Comparison of ENCODE assay signal across 10 cellular contexts in the genomic region with DNA sequence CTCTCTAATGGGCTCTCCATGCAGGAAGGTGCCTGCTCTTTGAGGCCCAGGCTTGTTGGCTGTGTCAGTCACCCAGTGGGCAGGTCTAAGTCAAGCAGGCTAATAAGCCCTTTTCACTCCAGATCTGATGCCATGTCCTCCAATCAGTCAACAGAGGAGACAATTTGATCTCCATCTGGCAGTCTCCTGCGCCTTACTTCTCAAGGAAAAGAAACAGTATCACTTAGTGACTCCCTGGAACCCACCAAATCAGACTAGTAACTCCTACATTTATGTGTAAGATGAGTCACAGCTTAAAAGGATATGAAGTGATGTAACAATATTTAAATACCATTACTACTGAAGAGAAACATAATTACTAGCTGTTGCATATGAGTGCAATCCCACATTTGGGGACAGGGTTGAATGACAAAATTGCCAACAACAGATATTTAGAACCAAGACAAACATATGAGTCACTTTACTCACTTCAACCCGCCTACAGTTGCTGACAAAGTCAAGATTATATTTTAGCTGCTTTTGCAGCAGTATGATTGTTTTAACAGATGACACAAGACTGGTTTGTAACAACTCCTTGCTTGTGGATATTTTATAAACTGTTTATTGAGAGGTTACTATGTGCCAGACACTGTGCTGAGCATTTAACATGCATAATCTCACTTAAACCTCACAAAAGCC.
A peak's percentile ranks its signal among the peaks of the same experiment; 100 is the strongest.
DNase-seq lines count a peak whose midpoint lies in the region; ATAC-seq, FAIRE-seq and TF ChIP-seq lines count a peak whose summit lies in the region.
"Had no signal": no experiment of that assay in that cellular context is flagged by ENCODE, and none has a peak within 500 bp of the region (broad histone marks: within the 10 kb centered on the region; RNA-seq: fewer than 3 reads in every experiment).

No MANE protein-coding gene starts in this region.

- H4K5ac ChIP-seq in H1 (ENCODE audit: insufficient read length, low read depth, low read length): no peak overlapping the region

- H2BK12ac ChIP-seq in H1 (ENCODE audit: low read depth, low read length) (no peak overlapping the region), trophoblast cell (ENCODE audit: low read length) (no peak overlapping the region)

- H3K14ac ChIP-seq in H1 (ENCODE audit: insufficient read length) (no peak overlapping the region), trophoblast cell (ENCODE audit: low read length) (no peak overlapping the region)

- H2AK5ac ChIP-seq in H1 (ENCODE audit: low read depth, low read length) (no peak overlapping the region), trophoblast cell (ENCODE audit: low read length) (no peak overlapping the region)

- H3K23ac ChIP-seq in H1 (ENCODE audit: insufficient read length): no peak overlapping the region
- no peak overlapping the region for H3K23ac ChIP-seq in trophoblast cell (ENCODE audit: low read length)

- H4K91ac ChIP-seq in H1 (replicated peaks; ENCODE audit: insufficient read length, low read length) (no peak overlapping the region), trophoblast cell (ENCODE audit: low read depth, low read length) (no peak overlapping the region)

- TF ChIP-seq CTCF in H1 (IDR thresholded peaks at IDR 0.05; ENCODE audit: control extremely low read depth in 1 of 3, insufficient read depth in 1 of 3, low read depth in 1 of 3, low read length in 3 of 3): no peak

- TF ChIP-seq EP300 in H1 (IDR thresholded peaks at IDR 0.05; ENCODE audit: borderline replicate concordance in 1 of 2, low read depth in 2 of 2, low read length in 2 of 2): no peak

- H2BK20ac ChIP-seq in H1 (ENCODE audit: low read length): no peak overlapping the region

- peaks cover 3 to 13% of the 10 kb centered on the region in 2 experiments for H4K20me1 ChIP-seq in H1 (replicated peaks in 1 of 2; ENCODE audit: control insufficient read depth in 1 of 2, insufficient read depth in 2 of 2, low read length in 2 of 2)

- no peak overlapping the region for H2BK5ac ChIP-seq in H1 (ENCODE audit: low read depth, low read length)
- no peak overlapping the region for H2BK5ac ChIP-seq in trophoblast cell (ENCODE audit: low read depth, low read length, poor library complexity)

- no peak for ATAC-seq in GM21447 (IDR thresholded peaks at IDR 0.05; ENCODE audit: unreplicated experiment)
- ATAC-seq in GM21360 (IDR thresholded peaks at IDR 0.05; ENCODE audit: unreplicated experiment): no peak

- DNase-seq in SHP77 (lab: John Stamatoyannopoulos, UW): peak; percentile 7 to 15
- no peak for DNase-seq in SHP77 treated with DMSO at 0.1 percent for 48 hours (lab: John Stamatoyannopoulos, UW)
- DNase-seq in M059J (ENCODE audit: low read depth): peak; percentile 31
- DNase-seq in H1 (ENCODE audit: low read depth in 1 of 2, low spot score in 2 of 2): no peak
- peak in 1 of 2 donors; percentile 36 for DNase-seq in trophoblast cell
- DNase-seq in posterior cingulate gyrus: no peak
- DNase-seq: AML-193, occipital lobe had no signal

- intact Hi-C loops in posterior cingulate gyrus (cut with DNase I): no loop called here

- no peak overlapping the region for H3K56ac ChIP-seq in H1 (replicated peaks; ENCODE audit: insufficient read length, low read depth, low read length)

- CTCF ChIA-PET in H1 (lab: Charles Lee; ENCODE audit: partially characterized antibody): no interaction called here

- no peak for TF ChIP-seq POLR2A in H1 (IDR thresholded peaks at IDR 0.05; ENCODE audit: control extremely low read depth in 1 of 2, low read depth in 2 of 2, low read length in 2 of 2)

- no peak for FAIRE-seq in H1 (lab: Jason Lieb, UNC)

- H3K79me2 ChIP-seq in H1 (ENCODE audit: control insufficient read depth in 1 of 2, insufficient read depth in 2 of 2, low read length in 2 of 2): peaks cover 0 to 91% of the 10 kb centered on the region in 2 experiments; a peak in 2 of 4 replicates
- H3K79me2 ChIP-seq in trophoblast cell (ENCODE audit: control insufficient read depth, insufficient read depth, low read length, poor library complexity): no peaks in the 10 kb centered on the region

- H3K36me3 ChIP-seq in H1 (ENCODE audit: control insufficient read depth in 2 of 4, insufficient read depth in 4 of 4, low read length in 3 of 4): no peaks in the 10 kb centered on the region
- no peaks in the 10 kb centered on the region for H3K36me3 ChIP-seq in trophoblast cell (ENCODE audit: control insufficient read depth in 1 of 2, insufficient read depth in 2 of 2, low read length in 2 of 2)

- H2AFZ ChIP-seq in H1 (ENCODE audit: low read length) (no peak overlapping the region), trophoblast cell (ENCODE audit: insufficient read depth, low read length, poor library complexity) (no peak overlapping the region)

- no peak overlapping the region for H4K8ac ChIP-seq in H1 (ENCODE audit: extremely low read depth, insufficient read depth, low read length)
- H4K8ac ChIP-seq in trophoblast cell (ENCODE audit: low read depth, low read length): no peak overlapping the region

- 89% methylated on average over 2 of the region's 2 CpGs; no CpG with 5 or more reads in 1 of the 2 experiments for WGBS in H1 (ENCODE audit: extremely low coverage in 1 of 2, insufficient coverage in 1 of 2, insufficient read length in 1 of 2, insufficient replicate concordance in 2 of 2, low coverage in 1 of 2, low lambda C conversion rate in 2 of 2, missing lambda C conversion rate in 1 of 2), 2 experiments
- no CpG with 5 or more reads among the region's 2 CpGs for WGBS in trophoblast cell (ENCODE audit: extremely low coverage, insufficient coverage, insufficient read length)

- H4K12ac ChIP-seq in trophoblast cell (ENCODE audit: low read depth, low read length): no peak overlapping the region

- H3K18ac ChIP-seq in H1 (ENCODE audit: extremely low read depth, low read length) (0 out of 2 replicates have a peak overlapping the region, but pooled peaks have one; percentile 4), trophoblast cell (ENCODE audit: low read length) (no peak overlapping the region)

- H3K4me2 ChIP-seq in H1 (ENCODE audit: insufficient read depth in 1 of 2, low read depth in 2 of 2, low read length in 2 of 2): no peak overlapping the region
- no peak overlapping the region for H3K4me2 ChIP-seq in trophoblast cell (ENCODE audit: low read length)

- no peaks in the 10 kb centered on the region for H3K23me2 ChIP-seq in H1 (ENCODE audit: low read depth, low read length)

- no peak for TF ChIP-seq RAD21 in H1 (IDR thresholded peaks at IDR 0.05 in 1 of 2, conservative IDR thresholded peaks at IDR 0.05 in 1 of 2; ENCODE audit: low read depth in 2 of 2, low read length in 2 of 2)

- H3K9me3 ChIP-seq in H1 (ENCODE audit: insufficient read depth in 2 of 2, low read depth in 1 of 2, low read length in 1 of 2) (no peaks in the 10 kb centered on the region), trophoblast cell (ENCODE audit: insufficient read depth, low read depth, low read length) (no peaks in the 10 kb centered on the region)

- H3K4ac ChIP-seq in H1 (replicated peaks; ENCODE audit: insufficient read length, low read depth, low read length): no peak overlapping the region
- peak overlapping the region; percentile 4 for H3K4ac ChIP-seq in trophoblast cell (ENCODE audit: low read depth, low read length)

- no peaks in the 10 kb centered on the region for H3K27me3 ChIP-seq in H1 (replicated peaks in 1 of 4; ENCODE audit: control insufficient read depth in 3 of 4, extremely low read depth in 1 of 4, insufficient read depth in 3 of 4, low read length in 3 of 4)
- H3K27me3 ChIP-seq in trophoblast cell (ENCODE audit: insufficient read depth, low read length): no peaks in the 10 kb centered on the region

- peaks cover 6% of the 10 kb centered on the region; the same call in 1 of the 2 replicates for H3K79me1 ChIP-seq in H1 (ENCODE audit: low read depth, low read length)
- H3K79me1 ChIP-seq in trophoblast cell (ENCODE audit: low read length): no peaks in the 10 kb centered on the region

- H3K27ac ChIP-seq in H1 (ENCODE audit: low read depth, low read length) (no peak overlapping the region), trophoblast cell (ENCODE audit: low read depth, low read length) (no peak overlapping the region)

- H3K9ac ChIP-seq in H1 (replicated peaks in 1 of 4; ENCODE audit: extremely low read depth in 1 of 4, low read depth in 3 of 4, low read length in 3 of 4) (no peak overlapping the region), trophoblast cell (ENCODE audit: low read length) (no peak overlapping the region)

- H3K4me1 ChIP-seq in H1 (replicated peaks in 1 of 4; ENCODE audit: control insufficient read depth in 3 of 4, insufficient read depth in 4 of 4, low read length in 3 of 4) (peaks cover 0 to 5% (median 3%) of the 10 kb centered on the region in 4 experiments; a peak in 5 of 7 replicates), trophoblast cell (ENCODE audit: control insufficient read depth in 1 of 2, insufficient read depth in 2 of 2, low read length in 2 of 2) (peaks cover 0 to 4% of the 10 kb centered on the region in 2 experiments)

- H2BK120ac ChIP-seq in H1 (replicated peaks; ENCODE audit: low read depth, low read length) (no peak overlapping the region), trophoblast cell (ENCODE audit: insufficient read depth, low read length, poor library complexity) (no peak overlapping the region)

- H2BK15ac ChIP-seq in H1 (ENCODE audit: low read length): no peak overlapping the region

- POLR2A ChIA-PET in H1 (lab: Charles Lee; ENCODE audit: partially characterized antibody): no interaction called here

- no peak overlapping the region for H3K4me3 ChIP-seq in H1 (ENCODE audit: extremely low read depth in 1 of 4, insufficient read depth in 2 of 4, low read depth in 3 of 4, low read length in 4 of 4)
- no peak overlapping the region for H3K4me3 ChIP-seq in trophoblast cell (ENCODE audit: low read depth, low read length)

TF ChIP-seq in H1, 55 proteins besides CTCF, POLR2A, EP300 and RAD21:
- no peak for TF ChIP-seq KDM5A (IDR thresholded peaks at IDR 0.05; ENCODE audit: low read length)
- no peak for TF ChIP-seq SAP30 (IDR thresholded peaks at IDR 0.05; ENCODE audit: insufficient read depth, insufficient replicate concordance, low read length)
- TF ChIP-seq, protein P1, sequence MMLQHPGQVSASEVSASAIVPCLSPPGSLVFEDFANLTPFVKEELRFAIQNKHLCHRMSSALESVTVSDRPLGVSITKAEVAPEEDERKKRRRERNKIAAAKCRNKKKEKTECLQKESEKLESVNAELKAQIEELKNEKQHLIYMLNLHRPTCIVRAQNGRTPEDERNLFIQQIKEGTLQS (IDR thresholded peaks at IDR 0.05; ENCODE audit: insufficient read depth, low read depth, low read length): no peak
- no peak for TF ChIP-seq CHD2 (IDR thresholded peaks at IDR 0.05; ENCODE audit: low read length)

Comparison
In these comparisons a context has a peak if more than half of its experiments do, and no peak if none do; other contexts are left out.
1. DNase-seq: peak in SHP77 (2 of 2) and M059J (single experiment); none in SHP77 treated with DMSO at 0.1 percent for 48 hours (single experiment), H1 (0 of 2) and posterior cingulate gyrus (0 of 10).